Comparison of ENCODE assay signal across 8 cellular contexts in the genomic region with DNA sequence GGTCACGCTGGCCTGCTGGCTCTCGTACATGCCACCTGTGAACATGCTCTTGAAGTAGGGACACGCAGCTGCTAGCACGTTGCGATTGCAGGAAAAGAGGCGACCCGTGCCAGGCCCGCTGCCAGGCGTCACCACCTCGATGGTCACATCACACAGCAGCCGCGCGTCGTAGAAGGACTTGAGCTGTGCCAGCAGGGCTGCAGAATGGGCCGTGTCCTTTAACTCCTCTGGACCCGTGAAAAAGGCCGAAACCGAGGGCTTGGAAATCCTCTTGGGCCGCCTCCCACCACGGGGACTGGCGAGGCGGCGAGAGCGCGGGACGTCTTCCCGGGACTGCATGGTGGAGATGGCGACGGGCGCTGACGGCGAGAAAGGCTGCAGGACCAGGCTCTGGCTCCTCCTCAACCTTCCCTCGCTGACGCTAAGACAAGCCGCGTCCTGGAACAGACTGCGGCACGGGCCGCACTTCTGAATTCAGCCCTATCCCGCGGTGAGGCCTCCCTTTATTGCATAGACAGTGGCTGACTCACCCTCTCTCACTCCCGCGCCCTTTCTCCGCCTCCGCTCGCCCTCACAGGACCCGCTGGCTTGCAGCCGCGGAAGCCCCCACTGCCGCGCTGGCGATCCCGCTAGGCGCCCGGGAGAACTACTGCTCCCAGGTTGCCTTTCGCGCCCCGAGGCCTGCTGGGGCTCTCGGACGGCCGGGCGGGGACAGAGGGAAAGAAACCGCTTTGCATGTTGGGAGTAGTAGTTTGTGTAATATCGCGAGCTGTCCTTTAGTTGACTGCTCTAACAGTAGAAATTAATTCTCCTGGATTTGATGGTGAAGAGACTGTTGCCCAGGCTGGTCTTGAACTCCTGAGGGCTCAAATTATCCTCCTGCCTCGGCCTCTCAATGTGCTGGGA.
A peak's percentile ranks its signal among the peaks of the same experiment; 100 is the strongest.
DNase-seq lines count a peak whose midpoint lies in the region; ATAC-seq lines count a peak whose summit lies in the region.

A gene with protein sequence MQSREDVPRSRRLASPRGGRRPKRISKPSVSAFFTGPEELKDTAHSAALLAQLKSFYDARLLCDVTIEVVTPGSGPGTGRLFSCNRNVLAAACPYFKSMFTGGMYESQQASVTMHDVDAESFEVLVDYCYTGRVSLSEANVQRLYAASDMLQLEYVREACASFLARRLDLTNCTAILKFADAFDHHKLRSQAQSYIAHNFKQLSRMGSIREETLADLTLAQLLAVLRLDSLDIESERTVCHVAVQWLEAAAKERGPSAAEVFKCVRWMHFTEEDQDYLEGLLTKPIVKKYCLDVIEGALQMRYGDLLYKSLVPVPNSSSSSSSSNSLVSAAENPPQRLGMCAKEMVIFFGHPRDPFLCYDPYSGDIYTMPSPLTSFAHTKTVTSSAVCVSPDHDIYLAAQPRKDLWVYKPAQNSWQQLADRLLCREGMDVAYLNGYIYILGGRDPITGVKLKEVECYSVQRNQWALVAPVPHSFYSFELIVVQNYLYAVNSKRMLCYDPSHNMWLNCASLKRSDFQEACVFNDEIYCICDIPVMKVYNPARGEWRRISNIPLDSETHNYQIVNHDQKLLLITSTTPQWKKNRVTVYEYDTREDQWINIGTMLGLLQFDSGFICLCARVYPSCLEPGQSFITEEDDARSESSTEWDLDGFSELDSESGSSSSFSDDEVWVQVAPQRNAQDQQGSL (minus strand): TSS at position 651 of the 906 bp plus-strand sequence. CDS start 312 bp downstream, at position 339.

- ATAC-seq in GM19043 (IDR thresholded peaks at IDR 0.05; ENCODE audit: low read depth, unreplicated experiment) (peak; percentile 93), HG03354 (IDR thresholded peaks at IDR 0.05; ENCODE audit: poor library complexity, severe bottlenecking, unreplicated experiment) (peak; percentile 95)

- DNase-seq in AG20443 (ENCODE audit: low spot score), result peak; percentile 96
- DNase-seq in NCI-H446 (lab: John Stamatoyannopoulos, UW), result peak; percentile 83 to 94
- peak; percentile 76 to 87 (median 81) for DNase-seq in activated CD4-positive, CD25-positive, alpha-beta regulatory T cell (lab: John Stamatoyannopoulos, UW)
- DNase-seq in central memory CD4-positive, alpha-beta T cell, result peak; percentile 82
- peak; percentile 94 for DNase-seq in inferior parietal cortex (ENCODE audit: extremely low spot score)
- DNase-seq in smooth muscle cell of the brain vasculature (ENCODE audit: low read depth, low spot score), result peak; percentile 94

Comparison
In these comparisons a context has a peak if more than half of its experiments do, and no peak if none do; other contexts are left out.
1. Peak in every context shown above with its lines: DNase-seq and ATAC-seq.